8 cellular contexts compared by ENCODE assay signal in genomic region chr2:231513746-231514224, GRCh38. TPM values are rescaled to one million over a fixed set of nuclear protein-coding genes. Genes with fewer than 3 reads are reported as not detected.
A peak's percentile ranks its signal among the peaks of the same experiment; 100 is the strongest.
DNase-seq lines count a peak whose midpoint lies in the region; ATAC-seq and TF ChIP-seq lines count a peak whose summit lies in the region.

No MANE protein-coding gene starts in this region.

- peaks cover 0 to 3% (median 3%) of the 10 kb centered on the region in 3 donors for H3K36me3 Mint-ChIP-seq in naive thymus-derived CD8-positive, alpha-beta T cell

- peak overlapping the region; percentile 99 for H3K4me2 ChIP-seq in KMS-11

- peaks cover 7% of the 10 kb centered on the region for H3K4me1 ChIP-seq in KMS-11 (ENCODE audit: low read depth, poor library complexity, severe bottlenecking)

- H3K4me3 ChIP-seq in AG09309 (ENCODE audit: control insufficient read depth, low read depth, low read length) = peak overlapping the region; percentile 82
- H3K4me3 ChIP-seq in KMS-11 (IDR thresholded peaks at IDR 0.05; ENCODE audit: insufficient read depth, low read depth, low read length) = peak overlapping the region; percentile 64

- ATAC-seq in naive thymus-derived CD8-positive, alpha-beta T cell = no peak
- ATAC-seq in GM21381 (IDR thresholded peaks at IDR 0.05; ENCODE audit: unreplicated experiment) (no peak), HG03378 (IDR thresholded peaks at IDR 0.05; ENCODE audit: unreplicated experiment) (no peak)

- H3K9me3 Mint-ChIP-seq in naive thymus-derived CD8-positive, alpha-beta T cell = no peaks in the 10 kb centered on the region

- no peaks in the 10 kb centered on the region for H3K79me2 ChIP-seq in KMS-11 (ENCODE audit: insufficient read depth, low read depth)

- DNase-seq in AG09309 (ENCODE audit: low read depth) (no peak), NCI-H446 treated with DMSO at 0.1 percent for 48 hours (lab: John Stamatoyannopoulos, UW) (no peak), epidermal melanocyte (ENCODE audit: insufficient read length, low spot score) (no peak)
- no peak for DNase-seq in naive thymus-derived CD8-positive, alpha-beta T cell

- no peaks in the 10 kb centered on the region for H3K27me3 Mint-ChIP-seq in naive thymus-derived CD8-positive, alpha-beta T cell

- peak overlapping the region; percentile 91 to 99 (median 98) for H3K27ac Mint-ChIP-seq in naive thymus-derived CD8-positive, alpha-beta T cell

- peak overlapping the region; percentile 82 to 94 (median 91) for H3K4me3 Mint-ChIP-seq in naive thymus-derived CD8-positive, alpha-beta T cell

- H2AFZ ChIP-seq in KMS-11 (ENCODE audit: low read depth) = peak overlapping the region; percentile 77

- TF ChIP-seq CTCF in AG09309 (IDR thresholded peaks at IDR 0.05; ENCODE audit: control insufficient read depth, insufficient read depth, low read depth, low read length, missing control alignments) (no peak), KMS-11 (conservative IDR thresholded peaks at IDR 0.05; ENCODE audit: low read depth, low read length) (no peak)

- H3K27me3 ChIP-seq in KMS-11 (ENCODE audit: insufficient read depth, low read depth) = no peaks in the 10 kb centered on the region

- peak overlapping the region; percentile 62; the same call in 1 of the 2 replicates for H3K9ac ChIP-seq in KMS-11

- no peaks in the 10 kb centered on the region for H3K36me3 ChIP-seq in KMS-11 (ENCODE audit: insufficient read depth)

- POLR2A ChIA-PET in naive thymus-derived CD8-positive, alpha-beta T cell (lab: Charles Lee) = interaction anchor here (0.6 to 3.1 kb wide), 8 partner anchors 10 to 1546 kb away, joined by 3 to 51 read pairs (median 6); partner anchors contain the start of genes INPP5D, NCL and PTMA

- H3K27ac ChIP-seq in KMS-11 (peak overlapping the region; percentile 52), cingulate gyrus (ENCODE audit: low read depth, low read length) (peak overlapping the region; percentile 96)

- H3K4me1 Mint-ChIP-seq in naive thymus-derived CD8-positive, alpha-beta T cell = peaks cover 8 to 21% (median 17%) of the 10 kb centered on the region in 4 donors

- no peaks in the 10 kb centered on the region for H4K20me1 ChIP-seq in KMS-11 (ENCODE audit: insufficient read depth)

RNA-seq across cellular contexts. Expression of gene NMUR1, which starts 16.5 kb away (rescaled TPM):
- under 1 TPM in 1 of 2 experiments, not detected in 1; 0.10 TPM for total RNA-seq in naive thymus-derived CD8-positive, alpha-beta T cell
- 1 to 10 TPM in 1 of 3 donors, under 1 TPM in 2; 0.07 to 3.7 (median 0.17) TPM for polyA plus RNA-seq in naive thymus-derived CD8-positive, alpha-beta T cell

RNA-seq across cellular contexts. Expression of gene NCL, which starts 49.5 kb away (rescaled TPM):
- 100 to 1,000 TPM; 446 to 467 TPM for total RNA-seq in naive thymus-derived CD8-positive, alpha-beta T cell
- 100 to 1,000 TPM; 370 to 590 (median 468) TPM for polyA plus RNA-seq in naive thymus-derived CD8-positive, alpha-beta T cell
